In the genomic region with DNA sequence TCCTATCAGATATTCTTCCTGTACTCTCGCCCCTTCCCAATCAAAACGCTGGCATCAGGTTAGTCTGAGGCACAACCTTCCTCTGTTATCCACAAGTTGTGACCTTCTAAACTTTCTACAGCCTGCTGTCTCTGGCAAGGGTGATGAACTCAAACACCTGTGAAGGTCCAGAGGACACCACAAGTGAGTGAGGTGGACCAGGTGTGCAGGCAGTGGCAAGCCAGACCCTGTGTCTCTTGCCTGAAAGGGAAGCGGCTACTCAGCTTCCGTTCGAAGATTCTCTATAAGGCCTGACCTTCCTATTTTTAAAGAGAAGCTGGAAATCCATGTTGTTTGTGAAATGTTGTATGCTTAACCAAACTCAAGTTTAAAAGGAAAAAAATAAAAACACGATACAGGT, we compare ENCODE assay signal across 19 cellular contexts. TPM values are rescaled to one million over a fixed set of nuclear protein-coding genes. Genes with fewer than 3 reads are reported as not detected.
DNase-seq lines count a peak whose midpoint lies in the region; ATAC-seq, FAIRE-seq and TF ChIP-seq lines count a peak whose summit lies in the region.
"Had no signal": no experiment of that assay in that cellular context is flagged by ENCODE, and none has a peak within 500 bp of the region (broad histone marks: within the 10 kb centered on the region; RNA-seq: fewer than 3 reads in every experiment).

No MANE protein-coding gene starts in this region.

- POLR2A ChIA-PET in Caco-2 (lab: Charles Lee) (interaction anchor here (1.6 kb wide), 1 partner anchor 23 kb away, joined by 6 read pairs; no protein-coding TSS in a partner anchor), PC-3 (lab: Charles Lee; ENCODE audit: unreplicated experiment) (interaction anchor here (0.6 kb wide), 1 partner anchor 78 kb away, joined by 4 read pairs; no protein-coding TSS in a partner anchor)

- peaks cover 9% of the 10 kb centered on the region; the same call in 1 of the 2 replicates for H3K9me3 ChIP-seq in Caco-2
- H3K9me3 ChIP-seq in PC-3 (ENCODE audit: low read length): no peaks in the 10 kb centered on the region
- no peaks in the 10 kb centered on the region for H3K9me3 ChIP-seq in keratinocyte (ENCODE audit: control insufficient read depth, low read depth, low read length)
- H3K9me3 ChIP-seq: HAP-1, Peyer's patch, SK-N-SH had no signal

- H3K4me3 ChIP-seq in Caco-2 (ENCODE audit: low read depth, low read length) (no peak overlapping the region), PC-3 (ENCODE audit: low read length) (peak overlapping the region; percentile 9; the same call in 1 of the 2 replicates), keratinocyte (ENCODE audit: control insufficient read depth in 2 of 3, extremely low read depth in 1 of 3, insufficient read depth in 2 of 3, low read depth in 1 of 3, low read length in 3 of 3) (peak overlapping the region in 1 of 3 experiments; percentile 16)
- H3K4me3 ChIP-seq: HAP-1, Peyer's patch had no signal

- intact Hi-C loops in Caco-2 (cut with micrococcal nuclease; ENCODE audit: unreplicated experiment): loop anchor here (2.0 to 5.0 kb wide), 2 partner anchors 23 to 35 kb away; a partner anchor contains a TSS
- intact Hi-C loops in PC-3 (cut with micrococcal nuclease): loop anchor here (1.0 to 5.0 kb wide), 4 partner anchors 8 to 435 kb away; a partner anchor contains a TSS

- no peaks in the 10 kb centered on the region for H3K27me3 ChIP-seq in Caco-2 (replicated peaks; ENCODE audit: control insufficient read depth, insufficient read depth, low read length)
- no peaks in the 10 kb centered on the region for H3K27me3 ChIP-seq in PC-3 (ENCODE audit: low read length)
- no peaks in the 10 kb centered on the region for H3K27me3 ChIP-seq in keratinocyte (ENCODE audit: control insufficient read depth, extremely low read depth, insufficient read depth, low read length)
- H3K27me3 ChIP-seq: Peyer's patch had no signal

- no peak for FAIRE-seq in keratinocyte (lab: Jason Lieb, UNC)

- peaks cover 38% of the 10 kb centered on the region for H3K4me1 ChIP-seq in Caco-2
- H3K4me1 ChIP-seq in PC-3 (ENCODE audit: insufficient read depth, low read length): peaks cover 43% of the 10 kb centered on the region
- peaks cover 31% of the 10 kb centered on the region for H3K4me1 ChIP-seq in keratinocyte (ENCODE audit: control insufficient read depth, extremely low read depth, insufficient read depth, low read length)
- H3K4me1 ChIP-seq: HAP-1 had no signal

- BruUV-seq in Caco-2 (replicated peaks; lab: Mats Ljungman, UMichigan): no TSS peak
- no TSS peak for BruUV-seq in PC-3 (replicated peaks; lab: Mats Ljungman, UMichigan)

- H2AFZ ChIP-seq in PC-3 (ENCODE audit: low read length): no peak overlapping the region; the same call in 1 of the 2 replicates
- no peak overlapping the region for H2AFZ ChIP-seq in keratinocyte (ENCODE audit: control insufficient read depth, low read length)

- H3K27ac Mint-ChIP-seq in Caco-2 (ENCODE audit: unreplicated experiment): peak overlapping the region; percentile 79
- H3K27ac Mint-ChIP-seq: B cell; CD4-positive, alpha-beta T cell had no signal

- H4K20me1 ChIP-seq in PC-3 (ENCODE audit: low read length) (no peaks in the 10 kb centered on the region), keratinocyte (ENCODE audit: control insufficient read depth, extremely low read depth, insufficient read depth, low read length) (no peaks in the 10 kb centered on the region)

- H3K4me2 ChIP-seq in PC-3 (ENCODE audit: low read length): peak overlapping the region; percentile 81
- H3K4me2 ChIP-seq in keratinocyte (ENCODE audit: control insufficient read depth, extremely low read depth, insufficient read depth, low read depth, low read length): peak overlapping the region; percentile 65
- H3K4me2 ChIP-seq: SK-N-SH had no signal

- DNase-seq in Caco-2 (no peak), PC-3 (no peak), keratinocyte (ENCODE audit: low read depth, low spot score) (peak; percentile 45), KBM-7 (no peak)
- DNase-seq: CD4-positive, alpha-beta T cell; NCI-H1092; NCI-H1694; NCI-H2107; SK-N-SH; T-helper 1 cell had no signal

- peak overlapping the region; percentile 38 for H3K9ac ChIP-seq in PC-3 (ENCODE audit: low read length)
- no peak overlapping the region for H3K9ac ChIP-seq in keratinocyte (ENCODE audit: control insufficient read depth, extremely low read depth, insufficient read depth, low read length)
- H3K9ac ChIP-seq: SK-N-SH had no signal

- H3K36me3 ChIP-seq in Caco-2 (ENCODE audit: control insufficient read depth, insufficient read depth, low read length) (no peaks in the 10 kb centered on the region), PC-3 (ENCODE audit: low read depth, low read length) (no peaks in the 10 kb centered on the region), keratinocyte (ENCODE audit: control insufficient read depth in 2 of 2, extremely low read depth in 1 of 2, insufficient read depth in 2 of 2, low read length in 2 of 2) (no peaks in the 10 kb centered on the region)
- H3K36me3 ChIP-seq: HAP-1, Peyer's patch had no signal

- no peaks in the 10 kb centered on the region for H3K36me3 Mint-ChIP-seq in Caco-2 (ENCODE audit: insufficient read depth, unreplicated experiment)

- no peaks in the 10 kb centered on the region for H3F3A ChIP-seq in PC-3 (ENCODE audit: low read length, unreplicated experiment)

- TF ChIP-seq CTCF in 22Rv1 (IDR thresholded peaks at IDR 0.05): no peak
- TF ChIP-seq CTCF in Caco-2 (IDR thresholded peaks at IDR 0.05; ENCODE audit: insufficient read depth in 1 of 2, low read depth in 1 of 2, low read length in 1 of 2, severe bottlenecking in 1 of 2, unreplicated experiment in 1 of 2): no peak
- TF ChIP-seq CTCF in PC-3 (conservative IDR thresholded peaks at IDR 0.05; ENCODE audit: low read depth, low read length): no peak
- no peak for TF ChIP-seq CTCF in keratinocyte (optimal IDR thresholded peaks at IDR 0.05 in 1 of 3, IDR thresholded peaks at IDR 0.05 in 1 of 3, conservative IDR thresholded peaks at IDR 0.05 in 1 of 3; ENCODE audit: extremely low read depth in 1 of 3, insufficient read depth in 2 of 3, low read length in 3 of 3)

- H3K27ac ChIP-seq in 22Rv1: peak overlapping the region; percentile 83
- H3K27ac ChIP-seq in PC-3 (ENCODE audit: low read length): peak overlapping the region; percentile 96
- no peak overlapping the region for H3K27ac ChIP-seq in keratinocyte (ENCODE audit: control insufficient read depth, insufficient read depth, low read length)
- H3K27ac ChIP-seq: HL-60 had no signal

- peaks cover 32% of the 10 kb centered on the region for H3K4me1 Mint-ChIP-seq in Caco-2 (ENCODE audit: low read depth, unreplicated experiment)
- H3K4me1 Mint-ChIP-seq: B cell had no signal

- no peaks in the 10 kb centered on the region for H3K27me3 Mint-ChIP-seq in Caco-2 (ENCODE audit: insufficient read depth, unreplicated experiment)
- H3K27me3 Mint-ChIP-seq: B cell; CD4-positive, alpha-beta T cell had no signal

- H3K9me2 ChIP-seq in PC-3 (replicated peaks; ENCODE audit: low read length): no peaks in the 10 kb centered on the region
- H3K9me2 ChIP-seq: SK-N-SH had no signal

- dilution Hi-C loops in keratinocyte (cut with MboI; ENCODE audit: extremely low pct_ligation_motif_present, low sequenced_read_pairs): no loop called here

- H3K4me3 Mint-ChIP-seq in Caco-2 (ENCODE audit: unreplicated experiment): no peak overlapping the region
- H3K4me3 Mint-ChIP-seq: B cell; CD4-positive, alpha-beta T cell had no signal

- peaks cover 14% of the 10 kb centered on the region for H3K9me3 Mint-ChIP-seq in Caco-2 (ENCODE audit: unreplicated experiment)

- in situ Hi-C loops in KBM-7 (cut with MboI; ENCODE audit: low pct_unique_long_range_greater_than_20kb, low sequenced_read_pairs): no loop called here

- CTCF ChIA-PET in Caco-2 (lab: Charles Lee): interaction anchor here (0.6 to 0.8 kb wide), 3 partner anchors 19 to 270 kb away, joined by 3 to 6 read pairs (median 3); no protein-coding TSS in a partner anchor
- CTCF ChIA-PET in PC-3 (lab: Charles Lee): interaction anchor here (1.1 kb wide), 2 partner anchors 7 to 372 kb away, joined by 3 to 6 read pairs; no protein-coding TSS in a partner anchor

- H3K79me2 ChIP-seq in PC-3 (ENCODE audit: low read length) (no peaks in the 10 kb centered on the region), keratinocyte (ENCODE audit: control insufficient read depth, insufficient read depth, low read length) (no peaks in the 10 kb centered on the region)

- H3K9me1 ChIP-seq in keratinocyte (ENCODE audit: control insufficient read depth, extremely low read depth, insufficient read depth, low read length): no peaks in the 10 kb centered on the region

- no peak for ATAC-seq in PC-3
- ATAC-seq in HG02763 (IDR thresholded peaks at IDR 0.05; ENCODE audit: unreplicated experiment): no peak
- ATAC-seq in HG03571 (IDR thresholded peaks at IDR 0.05; ENCODE audit: unreplicated experiment): no peak

RNA-seq across cellular contexts. Expression of a gene that starts 36.8 kb away (rescaled TPM):
- 0.79 and 1.1 TPM in 2 replicates for total RNA-seq in Caco-2 (2022)
- total RNA-seq in PC-3 (2014; rRNA removed): not detected in 2 replicates
- not detected in 3 replicates for polyA plus RNA-seq in keratinocyte
- polyA plus RNA-seq in keratinocyte (2011; ENCODE audit: low read depth): not detected
- polyA plus RNA-seq in keratinocyte (2011; cell fraction: cytosol; rRNA removed): not detected in 2 replicates
- polyA plus RNA-seq in keratinocyte (2011; cell fraction: nucleus; rRNA removed): not detected in 2 replicates
- polyA plus RNA-seq in keratinocyte (2012; ENCODE audit: low replicate concordance): 0.07 TPM in 1 of 2 replicates, not detected in the other
- polyA minus RNA-seq in keratinocyte: not detected in 3 replicates
- not detected for polyA minus RNA-seq in keratinocyte (2011; cell fraction: cytosol; rRNA and poly(A)+ RNA removed)
- not detected in 2 replicates for polyA minus RNA-seq in keratinocyte (2011; cell fraction: nucleus; rRNA and poly(A)+ RNA removed)
- total RNA-seq: G401, Peyer's patch had no signal
- polyA plus RNA-seq: AG04450, SK-N-SH had no signal

RNA-seq across cellular contexts. Expression of a gene that starts 46.7 kb away (rescaled TPM):
- 104 and 111 TPM in 2 replicates for total RNA-seq in Caco-2 (2022)
- 30.3 and 54.6 TPM in 2 replicates for total RNA-seq in PC-3 (2014; rRNA removed)
- 51.5 to 71.8 TPM (median 52.1 TPM) in 3 replicates for polyA plus RNA-seq in keratinocyte
- 52.7 TPM for polyA plus RNA-seq in keratinocyte (2011; ENCODE audit: low read depth)
- polyA plus RNA-seq in keratinocyte (2011; cell fraction: cytosol; rRNA removed): 33.6 and 50.0 TPM in 2 replicates
- polyA plus RNA-seq in keratinocyte (2011; cell fraction: nucleus; rRNA removed): 111 and 144 TPM in 2 replicates
- polyA plus RNA-seq in keratinocyte (2012; ENCODE audit: low replicate concordance): 25.5 and 36.4 TPM in 2 replicates
- 28.5 to 38.0 TPM (median 29.0 TPM) in 3 replicates for polyA minus RNA-seq in keratinocyte
- polyA minus RNA-seq in keratinocyte (2011; cell fraction: cytosol; rRNA and poly(A)+ RNA removed): 42.2 TPM
- 16.0 and 31.1 TPM in 2 replicates for polyA minus RNA-seq in keratinocyte (2011; cell fraction: nucleus; rRNA and poly(A)+ RNA removed)

RNA-seq across cellular contexts. Expression of a gene that starts 50.2 kb away (rescaled TPM):
- total RNA-seq in Caco-2 (2022): 14.5 and 15.5 TPM in 2 replicates
- 8.5 and 9.7 TPM in 2 replicates for total RNA-seq in PC-3 (2014; rRNA removed)
- polyA plus RNA-seq in keratinocyte: 3.6 to 5.6 TPM (median 5.0 TPM) in 3 replicates
- polyA plus RNA-seq in keratinocyte (2011; ENCODE audit: low read depth): 0.77 TPM
- 3.2 and 5.6 TPM in 2 replicates for polyA plus RNA-seq in keratinocyte (2011; cell fraction: cytosol; rRNA removed)
- polyA plus RNA-seq in keratinocyte (2011; cell fraction: nucleus; rRNA removed): 4.1 TPM in 2 replicates
- polyA plus RNA-seq in keratinocyte (2012; ENCODE audit: low replicate concordance): 1.8 and 3.4 TPM in 2 replicates
- polyA minus RNA-seq in keratinocyte: 2.8 to 6.0 TPM (median 4.3 TPM) in 3 replicates
- polyA minus RNA-seq in keratinocyte (2011; cell fraction: cytosol; rRNA and poly(A)+ RNA removed): 3.8 TPM
- 2.1 and 4.9 TPM in 2 replicates for polyA minus RNA-seq in keratinocyte (2011; cell fraction: nucleus; rRNA and poly(A)+ RNA removed)
